Comparison of ENCODE assay signal across 24 cellular contexts in the genomic region with DNA sequence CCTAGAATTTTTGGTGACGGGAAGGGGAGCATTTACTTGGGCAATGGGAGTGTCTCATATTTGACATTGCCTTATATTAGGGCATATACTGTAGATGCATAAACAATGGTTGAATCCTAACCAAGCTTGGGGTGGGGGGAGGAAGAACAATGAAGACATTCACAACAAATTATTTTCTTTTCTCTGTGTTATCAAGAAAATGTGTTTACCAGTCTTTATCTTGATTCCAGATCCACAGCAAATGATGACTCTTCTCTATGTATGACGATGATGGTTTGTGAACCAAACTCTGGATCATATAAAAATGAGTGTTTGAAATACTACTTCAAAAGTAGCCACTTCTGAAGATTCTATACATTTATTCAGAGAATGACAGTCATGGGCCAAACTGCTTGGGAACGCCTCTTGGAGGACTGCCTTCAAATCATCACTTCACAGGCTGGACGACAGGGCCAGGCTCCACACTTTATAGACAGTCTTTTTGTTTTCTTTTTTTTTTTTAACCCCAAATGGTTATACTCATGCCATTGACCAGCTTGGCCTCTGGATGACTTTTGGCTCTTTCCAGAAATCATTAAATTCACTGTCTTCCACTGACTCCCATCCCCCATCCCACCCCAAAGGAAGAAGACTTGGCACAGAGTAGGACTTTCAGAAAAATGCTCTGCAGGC.
"Had no signal": no experiment of that assay in that cellular context is flagged by ENCODE, and none has a peak within 500 bp of the region (broad histone marks: within the 10 kb centered on the region; RNA-seq: fewer than 3 reads in every experiment).

No MANE protein-coding gene starts in this region.

- DNase-seq: activated CD4-positive, alpha-beta T cell treated with anti-CD3 and anti-CD28 coated beads, Interleukin-2, amount 10 ng/mL, durations not matched to agents 7 days and 5 days; activated CD4-positive, CD25-positive, alpha-beta regulatory T cell treated with anti-CD3 and anti-CD28 coated beads, Interleukin-2, amount 50 U/mL, for 72 hours; activated CD8-positive, alpha-beta memory T cell treated with anti-CD3 and anti-CD28 coated beads, Interleukin-2, amount 10 ng/mL, durations not matched to agents 7 days and 5 days; activated CD8-positive, alpha-beta T cell treated with anti-CD3 and anti-CD28 coated beads for 36 hours; activated gamma-delta T cell; activated naive CD4-positive, alpha-beta T cell treated with anti-CD3 and anti-CD28 coated beads, Interleukin-2, amount 50 U/mL, for 16 hours; activated naive CD8-positive, alpha-beta T cell treated with anti-CD3 and anti-CD28 coated beads, Interleukin-2, amount 50 U/mL, for 24 hours; activated T-cell treated with anti-CD3 and anti-CD28 coated beads for 4 hours; body of pancreas; effector memory CD8-positive, alpha-beta T cell; kidney; left lung; mucosa of descending colon; stimulated activated CD4-positive, alpha-beta T cell treated with anti-CD3 and anti-CD28 coated beads, Interleukin-2, amount 100 ng/mL, for 48 hours; stimulated activated CD8-positive, alpha-beta memory T cell treated with anti-CD3 and anti-CD28 coated beads, Interleukin-4, amount 100 ng/mL, for 48 hours; stimulated activated naive B cell treated with anti-CD40 and anti-IgM and Interleukin-4, amounts not matched to agents 10 μg/mL and 1 μg/mL and 100 μg/mL, for 72 hours; T-cell; upper lobe of right lung; WERI-Rb-1 had no signal

- ATAC-seq: activated CD8-positive, alpha-beta memory T cell treated with anti-CD3 and anti-CD28 coated beads, Interleukin-2, amount 10 ng/mL, durations not matched to agents 7 days and 5 days; activated CD8-positive, alpha-beta T cell treated with anti-CD3 and anti-CD28 coated beads for 36 hours; activated naive CD8-positive, alpha-beta T cell treated with anti-CD3 and anti-CD28 coated beads, Interleukin-2, amount 50 U/mL, for 24 hours; body of pancreas; effector memory CD8-positive, alpha-beta T cell; esophagus mucosa; left lung; mucosa of descending colon; stimulated activated naive B cell treated with anti-CD40 and anti-IgM and Interleukin-4, amounts not matched to agents 10 μg/mL and 1 μg/mL and 100 μg/mL, for 72 hours; T-cell; upper lobe of right lung had no signal

- H3K27ac Mint-ChIP-seq: activated CD4-positive, alpha-beta T cell treated with anti-CD3 and anti-CD28 coated beads, Interleukin-2, amount 10 ng/mL, durations not matched to agents 7 days and 5 days; activated CD8-positive, alpha-beta memory T cell treated with anti-CD3 and anti-CD28 coated beads, Interleukin-2, amount 10 ng/mL, durations not matched to agents 7 days and 5 days; activated CD8-positive, alpha-beta T cell treated with anti-CD3 and anti-CD28 coated beads for 36 hours; activated naive CD8-positive, alpha-beta T cell treated with anti-CD3 and anti-CD28 coated beads, Interleukin-2, amount 50 U/mL, for 24 hours; effector memory CD8-positive, alpha-beta T cell; memory B cell; stimulated activated naive B cell treated with anti-CD40 and anti-IgM and Interleukin-4, amounts not matched to agents 10 μg/mL and 1 μg/mL and 100 μg/mL, for 72 hours; T-cell; T-helper 2 cell treated with Interferon-gamma antibody and Interleukin-4, amounts not matched to agents 5 μg/mL and 100 μg/mL, for 36 hours had no signal

- H3K27me3 Mint-ChIP-seq: activated CD8-positive, alpha-beta memory T cell treated with anti-CD3 and anti-CD28 coated beads, Interleukin-2, amount 10 ng/mL, durations not matched to agents 7 days and 5 days; activated CD8-positive, alpha-beta T cell treated with anti-CD3 and anti-CD28 coated beads for 36 hours; activated naive CD8-positive, alpha-beta T cell treated with anti-CD3 and anti-CD28 coated beads, Interleukin-2, amount 50 U/mL, for 24 hours; memory B cell had no signal

- H3K4me3 Mint-ChIP-seq: activated CD4-positive, alpha-beta T cell treated with anti-CD3 and anti-CD28 coated beads, Interleukin-2, amount 10 ng/mL, durations not matched to agents 7 days and 5 days; activated CD8-positive, alpha-beta memory T cell treated with anti-CD3 and anti-CD28 coated beads, Interleukin-2, amount 10 ng/mL, durations not matched to agents 7 days and 5 days; activated CD8-positive, alpha-beta T cell treated with anti-CD3 and anti-CD28 coated beads for 36 hours; activated naive CD8-positive, alpha-beta T cell treated with anti-CD3 and anti-CD28 coated beads, Interleukin-2, amount 50 U/mL, for 24 hours; effector memory CD8-positive, alpha-beta T cell; memory B cell; stimulated activated naive B cell treated with anti-CD40 and anti-IgM and Interleukin-4, amounts not matched to agents 10 μg/mL and 1 μg/mL and 100 μg/mL, for 72 hours; T-cell; T-helper 2 cell treated with Interferon-gamma antibody and Interleukin-4, amounts not matched to agents 5 μg/mL and 100 μg/mL, for 36 hours had no signal

- H3K27ac ChIP-seq: body of pancreas, cardiac muscle cell, left lung, parathyroid adenoma, upper lobe of right lung, WERI-Rb-1 had no signal

- H3K36me3 Mint-ChIP-seq: activated CD8-positive, alpha-beta memory T cell treated with anti-CD3 and anti-CD28 coated beads, Interleukin-2, amount 10 ng/mL, durations not matched to agents 7 days and 5 days; memory B cell; stimulated activated naive B cell treated with anti-CD40 and anti-IgM and Interleukin-4, amounts not matched to agents 10 μg/mL and 1 μg/mL and 100 μg/mL, for 72 hours; T-cell had no signal

- H3K9me3 Mint-ChIP-seq: activated CD4-positive, alpha-beta T cell treated with anti-CD3 and anti-CD28 coated beads, Interleukin-2, amount 10 ng/mL, durations not matched to agents 7 days and 5 days; activated CD8-positive, alpha-beta T cell treated with anti-CD3 and anti-CD28 coated beads for 36 hours; T-helper 2 cell treated with Interferon-gamma antibody and Interleukin-4, amounts not matched to agents 5 μg/mL and 100 μg/mL, for 36 hours had no signal

- H3K4me1 Mint-ChIP-seq: activated CD4-positive, alpha-beta T cell treated with anti-CD3 and anti-CD28 coated beads, Interleukin-2, amount 10 ng/mL, durations not matched to agents 7 days and 5 days; activated CD8-positive, alpha-beta memory T cell treated with anti-CD3 and anti-CD28 coated beads, Interleukin-2, amount 10 ng/mL, durations not matched to agents 7 days and 5 days; activated naive CD8-positive, alpha-beta T cell treated with anti-CD3 and anti-CD28 coated beads, Interleukin-2, amount 50 U/mL, for 24 hours; memory B cell; stimulated activated naive B cell treated with anti-CD40 and anti-IgM and Interleukin-4, amounts not matched to agents 10 μg/mL and 1 μg/mL and 100 μg/mL, for 72 hours; T-cell had no signal

- H3K9me3 ChIP-seq: body of pancreas, left lung, mucosa of descending colon, upper lobe of right lung had no signal

- H3K27me3 ChIP-seq: body of pancreas, cardiac muscle cell, left lung, upper lobe of right lung had no signal
